ENCODE assay signal across 1 cellular context in the genomic region with DNA sequence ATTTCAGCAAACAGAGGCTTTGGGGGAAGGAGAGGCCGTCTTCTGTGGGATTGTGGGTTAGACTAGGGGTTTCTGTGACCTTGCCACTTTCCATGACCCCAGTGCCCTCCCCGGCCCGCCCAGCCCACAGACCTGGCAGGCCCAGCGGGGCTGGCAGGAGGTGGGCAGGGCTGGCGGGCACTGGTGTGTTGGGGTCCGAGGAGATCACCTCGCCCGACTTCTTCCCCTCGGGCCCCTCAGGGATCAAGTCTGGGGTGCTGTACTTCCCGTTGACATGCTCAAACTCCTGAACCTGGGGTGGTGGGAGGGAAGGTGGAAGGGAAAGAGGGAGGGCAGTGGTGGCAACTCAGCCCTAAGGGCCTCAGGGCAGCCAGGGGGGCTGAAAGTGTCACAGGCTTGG.
TF ChIP-seq lines count a peak whose summit lies in the region.

No MANE protein-coding gene starts in this region.

TF ChIP-seq in WTC11, 78 proteins besides CTCF, POLR2A, EP300 and RAD21 (continued from another document):
- TF ChIP-seq, protein P1, sequence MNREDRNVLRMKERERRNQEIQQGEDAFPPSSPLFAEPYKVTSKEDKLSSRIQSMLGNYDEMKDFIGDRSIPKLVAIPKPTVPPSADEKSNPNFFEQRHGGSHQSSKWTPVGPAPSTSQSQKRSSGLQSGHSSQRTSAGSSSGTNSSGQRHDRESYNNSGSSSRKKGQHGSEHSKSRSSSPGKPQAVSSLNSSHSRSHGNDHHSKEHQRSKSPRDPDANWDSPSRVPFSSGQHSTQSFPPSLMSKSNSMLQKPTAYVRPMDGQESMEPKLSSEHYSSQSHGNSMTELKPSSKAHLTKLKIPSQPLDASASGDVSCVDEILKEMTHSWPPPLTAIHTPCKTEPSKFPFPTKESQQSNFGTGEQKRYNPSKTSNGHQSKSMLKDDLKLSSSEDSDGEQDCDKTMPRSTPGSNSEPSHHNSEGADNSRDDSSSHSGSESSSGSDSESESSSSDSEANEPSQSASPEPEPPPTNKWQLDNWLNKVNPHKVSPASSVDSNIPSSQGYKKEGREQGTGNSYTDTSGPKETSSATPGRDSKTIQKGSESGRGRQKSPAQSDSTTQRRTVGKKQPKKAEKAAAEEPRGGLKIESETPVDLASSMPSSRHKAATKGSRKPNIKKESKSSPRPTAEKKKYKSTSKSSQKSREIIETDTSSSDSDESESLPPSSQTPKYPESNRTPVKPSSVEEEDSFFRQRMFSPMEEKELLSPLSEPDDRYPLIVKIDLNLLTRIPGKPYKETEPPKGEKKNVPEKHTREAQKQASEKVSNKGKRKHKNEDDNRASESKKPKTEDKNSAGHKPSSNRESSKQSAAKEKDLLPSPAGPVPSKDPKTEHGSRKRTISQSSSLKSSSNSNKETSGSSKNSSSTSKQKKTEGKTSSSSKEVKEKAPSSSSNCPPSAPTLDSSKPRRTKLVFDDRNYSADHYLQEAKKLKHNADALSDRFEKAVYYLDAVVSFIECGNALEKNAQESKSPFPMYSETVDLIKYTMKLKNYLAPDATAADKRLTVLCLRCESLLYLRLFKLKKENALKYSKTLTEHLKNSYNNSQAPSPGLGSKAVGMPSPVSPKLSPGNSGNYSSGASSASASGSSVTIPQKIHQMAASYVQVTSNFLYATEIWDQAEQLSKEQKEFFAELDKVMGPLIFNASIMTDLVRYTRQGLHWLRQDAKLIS (CRISPR knock-in tag; IDR thresholded peaks at IDR 0.05; ENCODE audit: borderline replicate concordance): no peak
- TF ChIP-seq, protein P2, sequence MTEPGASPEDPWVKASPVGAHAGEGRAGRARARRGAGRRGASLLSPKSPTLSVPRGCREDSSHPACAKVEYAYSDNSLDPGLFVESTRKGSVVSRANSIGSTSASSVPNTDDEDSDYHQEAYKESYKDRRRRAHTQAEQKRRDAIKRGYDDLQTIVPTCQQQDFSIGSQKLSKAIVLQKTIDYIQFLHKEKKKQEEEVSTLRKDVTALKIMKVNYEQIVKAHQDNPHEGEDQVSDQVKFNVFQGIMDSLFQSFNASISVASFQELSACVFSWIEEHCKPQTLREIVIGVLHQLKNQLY (CRISPR knock-in tag; IDR thresholded peaks at IDR 0.05): no peak
- TF ChIP-seq, protein P3, sequence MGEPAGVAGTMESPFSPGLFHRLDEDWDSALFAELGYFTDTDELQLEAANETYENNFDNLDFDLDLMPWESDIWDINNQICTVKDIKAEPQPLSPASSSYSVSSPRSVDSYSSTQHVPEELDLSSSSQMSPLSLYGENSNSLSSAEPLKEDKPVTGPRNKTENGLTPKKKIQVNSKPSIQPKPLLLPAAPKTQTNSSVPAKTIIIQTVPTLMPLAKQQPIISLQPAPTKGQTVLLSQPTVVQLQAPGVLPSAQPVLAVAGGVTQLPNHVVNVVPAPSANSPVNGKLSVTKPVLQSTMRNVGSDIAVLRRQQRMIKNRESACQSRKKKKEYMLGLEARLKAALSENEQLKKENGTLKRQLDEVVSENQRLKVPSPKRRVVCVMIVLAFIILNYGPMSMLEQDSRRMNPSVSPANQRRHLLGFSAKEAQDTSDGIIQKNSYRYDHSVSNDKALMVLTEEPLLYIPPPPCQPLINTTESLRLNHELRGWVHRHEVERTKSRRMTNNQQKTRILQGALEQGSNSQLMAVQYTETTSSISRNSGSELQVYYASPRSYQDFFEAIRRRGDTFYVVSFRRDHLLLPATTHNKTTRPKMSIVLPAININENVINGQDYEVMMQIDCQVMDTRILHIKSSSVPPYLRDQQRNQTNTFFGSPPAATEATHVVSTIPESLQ (CRISPR knock-in tag; IDR thresholded peaks at IDR 0.05): no peak
- TF ChIP-seq NFYB (CRISPR knock-in tag; conservative IDR thresholded peaks at IDR 0.05; ENCODE audit: low read depth): no peak
- TF ChIP-seq, protein P4, sequence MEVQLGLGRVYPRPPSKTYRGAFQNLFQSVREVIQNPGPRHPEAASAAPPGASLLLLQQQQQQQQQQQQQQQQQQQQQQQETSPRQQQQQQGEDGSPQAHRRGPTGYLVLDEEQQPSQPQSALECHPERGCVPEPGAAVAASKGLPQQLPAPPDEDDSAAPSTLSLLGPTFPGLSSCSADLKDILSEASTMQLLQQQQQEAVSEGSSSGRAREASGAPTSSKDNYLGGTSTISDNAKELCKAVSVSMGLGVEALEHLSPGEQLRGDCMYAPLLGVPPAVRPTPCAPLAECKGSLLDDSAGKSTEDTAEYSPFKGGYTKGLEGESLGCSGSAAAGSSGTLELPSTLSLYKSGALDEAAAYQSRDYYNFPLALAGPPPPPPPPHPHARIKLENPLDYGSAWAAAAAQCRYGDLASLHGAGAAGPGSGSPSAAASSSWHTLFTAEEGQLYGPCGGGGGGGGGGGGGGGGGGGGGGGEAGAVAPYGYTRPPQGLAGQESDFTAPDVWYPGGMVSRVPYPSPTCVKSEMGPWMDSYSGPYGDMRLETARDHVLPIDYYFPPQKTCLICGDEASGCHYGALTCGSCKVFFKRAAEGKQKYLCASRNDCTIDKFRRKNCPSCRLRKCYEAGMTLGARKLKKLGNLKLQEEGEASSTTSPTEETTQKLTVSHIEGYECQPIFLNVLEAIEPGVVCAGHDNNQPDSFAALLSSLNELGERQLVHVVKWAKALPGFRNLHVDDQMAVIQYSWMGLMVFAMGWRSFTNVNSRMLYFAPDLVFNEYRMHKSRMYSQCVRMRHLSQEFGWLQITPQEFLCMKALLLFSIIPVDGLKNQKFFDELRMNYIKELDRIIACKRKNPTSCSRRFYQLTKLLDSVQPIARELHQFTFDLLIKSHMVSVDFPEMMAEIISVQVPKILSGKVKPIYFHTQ (CRISPR knock-in tag; IDR thresholded peaks at IDR 0.05): no peak
- TF ChIP-seq, protein P5, sequence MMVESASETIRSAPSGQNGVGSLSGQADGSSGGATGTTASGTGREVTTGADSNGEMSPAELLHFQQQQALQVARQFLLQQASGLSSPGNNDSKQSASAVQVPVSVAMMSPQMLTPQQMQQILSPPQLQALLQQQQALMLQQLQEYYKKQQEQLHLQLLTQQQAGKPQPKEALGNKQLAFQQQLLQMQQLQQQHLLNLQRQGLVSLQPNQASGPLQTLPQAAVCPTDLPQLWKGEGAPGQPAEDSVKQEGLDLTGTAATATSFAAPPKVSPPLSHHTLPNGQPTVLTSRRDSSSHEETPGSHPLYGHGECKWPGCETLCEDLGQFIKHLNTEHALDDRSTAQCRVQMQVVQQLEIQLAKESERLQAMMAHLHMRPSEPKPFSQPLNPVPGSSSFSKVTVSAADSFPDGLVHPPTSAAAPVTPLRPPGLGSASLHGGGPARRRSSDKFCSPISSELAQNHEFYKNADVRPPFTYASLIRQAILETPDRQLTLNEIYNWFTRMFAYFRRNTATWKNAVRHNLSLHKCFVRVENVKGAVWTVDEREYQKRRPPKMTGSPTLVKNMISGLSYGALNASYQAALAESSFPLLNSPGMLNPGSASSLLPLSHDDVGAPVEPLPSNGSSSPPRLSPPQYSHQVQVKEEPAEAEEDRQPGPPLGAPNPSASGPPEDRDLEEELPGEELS (CRISPR knock-in tag; IDR thresholded peaks at IDR 0.05): no peak
- no peak for TF ChIP-seq MXD4 (CRISPR knock-in tag; IDR thresholded peaks at IDR 0.05; ENCODE audit: borderline replicate concordance)
- TF ChIP-seq SMAD4 (CRISPR knock-in tag; IDR thresholded peaks at IDR 0.05): no peak
- no peak for TF ChIP-seq ESRRA (CRISPR knock-in tag; IDR thresholded peaks at IDR 0.05; ENCODE audit: borderline replicate concordance)
- TF ChIP-seq CREB1 (CRISPR knock-in tag; IDR thresholded peaks at IDR 0.05): no peak
